ENCODE assay signal across 8 cellular contexts in genomic region chr20:13995841-13996240, GRCh38. TPM values are rescaled to one million over a fixed set of nuclear protein-coding genes. Genes with fewer than 3 reads are reported as not detected.
A peak's percentile ranks its signal among the peaks of the same experiment; 100 is the strongest.
DNase-seq lines count a peak whose midpoint lies in the region; ATAC-seq and TF ChIP-seq lines count a peak whose summit lies in the region.

No MANE protein-coding gene starts in this region.

- H3K23ac ChIP-seq in mesenchymal stem cell (ENCODE audit: low read length in 2 of 2) = peak overlapping the region in 1 of 2 experiments; percentile 9

- H4K8ac ChIP-seq in mesenchymal stem cell (ENCODE audit: low read length) = no peak overlapping the region

- H3K4me3 Mint-ChIP-seq in type B pancreatic cell = peak overlapping the region; percentile 97

- H3K4ac ChIP-seq in mesenchymal stem cell (ENCODE audit: low read depth in 1 of 2, low read length in 2 of 2) = no peak overlapping the region

- H3K9me3 ChIP-seq in duodenal mucosa (ENCODE audit: control insufficient read depth in 1 of 2, low read length in 2 of 2) (peaks cover 5 to 13% of the 10 kb centered on the region in 2 donors), mesenchymal stem cell (ENCODE audit: control insufficient read depth, low read length) (peaks cover 24% of the 10 kb centered on the region)
- H3K9me3 ChIP-seq in effector memory CD4-positive, alpha-beta T cell (ENCODE audit: control insufficient read depth, low read length) = peaks cover 5% of the 10 kb centered on the region

- no peak overlapping the region for H2BK15ac ChIP-seq in mesenchymal stem cell (ENCODE audit: low read depth, poor library complexity, severe bottlenecking)

- H3K27ac Mint-ChIP-seq in type B pancreatic cell = peak overlapping the region; percentile 74

- H3K4me1 ChIP-seq in duodenal mucosa (ENCODE audit: control insufficient read depth in 1 of 2, insufficient read depth in 2 of 2, low read length in 2 of 2) (peaks cover 0 to 4% of the 10 kb centered on the region in 2 donors), mesenchymal stem cell (ENCODE audit: control insufficient read depth, insufficient read depth, low read depth, low read length) (peaks cover 2% of the 10 kb centered on the region)
- no peaks in the 10 kb centered on the region for H3K4me1 ChIP-seq in effector memory CD4-positive, alpha-beta T cell (ENCODE audit: control insufficient read depth, insufficient read depth, low read length, poor library complexity, severe bottlenecking)

- no peak overlapping the region for H3K14ac ChIP-seq in mesenchymal stem cell (ENCODE audit: low read length in 2 of 2)

- peaks cover 6% of the 10 kb centered on the region for H3K4me1 Mint-ChIP-seq in type B pancreatic cell (ENCODE audit: unreplicated experiment)

- H3K9me3 Mint-ChIP-seq in type B pancreatic cell = peaks cover 10% of the 10 kb centered on the region

- H3K4me3 ChIP-seq in duodenal mucosa (ENCODE audit: low read depth in 1 of 2, low read length in 2 of 2) (peak overlapping the region; percentile 76 to 77), mesenchymal stem cell (ENCODE audit: insufficient read depth in 1 of 2, low read depth in 1 of 2, low read length in 2 of 2) (peak overlapping the region; percentile 78 to 83)
- no peak overlapping the region for H3K4me3 ChIP-seq in effector memory CD4-positive, alpha-beta T cell (ENCODE audit: insufficient read depth, low read depth, low read length, poor library complexity, severe bottlenecking)

- H2BK12ac ChIP-seq in mesenchymal stem cell (ENCODE audit: low read length in 2 of 2) = no peak overlapping the region

- ATAC-seq in HG02759 (IDR thresholded peaks at IDR 0.05; ENCODE audit: unreplicated experiment) (peak; percentile 32), HG03439 (IDR thresholded peaks at IDR 0.05; ENCODE audit: unreplicated experiment) (no peak), HG02642 (IDR thresholded peaks at IDR 0.05; ENCODE audit: poor library complexity, unreplicated experiment) (no peak)

- H4K91ac ChIP-seq in mesenchymal stem cell (ENCODE audit: low read length) = no peak overlapping the region

- H3K18ac ChIP-seq in mesenchymal stem cell (ENCODE audit: low read depth in 1 of 2, low read length in 2 of 2) = no peak overlapping the region

- H3K79me1 ChIP-seq in mesenchymal stem cell (replicated peaks; ENCODE audit: low read length, poor library complexity, severe bottlenecking) = no peaks in the 10 kb centered on the region

- peaks cover 12% of the 10 kb centered on the region for H3K27me3 Mint-ChIP-seq in type B pancreatic cell

- H3K9ac ChIP-seq in duodenal mucosa (ENCODE audit: low read depth in 1 of 2, low read length in 2 of 2) (peak overlapping the region; percentile 25 to 42), mesenchymal stem cell (ENCODE audit: low read length) (peak overlapping the region; percentile 50)

- no peak overlapping the region for H2AFZ ChIP-seq in mesenchymal stem cell (ENCODE audit: low read depth, low read length)

- peak overlapping the region; percentile 89 for H3K4me2 ChIP-seq in mesenchymal stem cell (ENCODE audit: low read length, poor library complexity, severe bottlenecking)

- no peak overlapping the region for H2BK5ac ChIP-seq in mesenchymal stem cell (ENCODE audit: low read depth, low read length, poor library complexity, severe bottlenecking)

- DNase-seq in NCI-H526 treated with DMSO at 0.1 percent for 48 hours (lab: John Stamatoyannopoulos, UW) = peak; percentile 59
- no peak for DNase-seq in mesenchymal stem cell
- peak; percentile 71 for DNase-seq in type B pancreatic cell (ENCODE audit: extremely low spot score, unreplicated experiment)
- no peak for DNase-seq in effector memory CD4-positive, alpha-beta T cell

- TF ChIP-seq CTCF in type B pancreatic cell (conservative IDR thresholded peaks at IDR 0.05) = peak; percentile 36

- H3K36me3 Mint-ChIP-seq in type B pancreatic cell = no peaks in the 10 kb centered on the region

- peak overlapping the region; percentile 19 for H2BK120ac ChIP-seq in mesenchymal stem cell (ENCODE audit: low read depth, low read length)

- H3K36me3 ChIP-seq in duodenal mucosa (ENCODE audit: control insufficient read depth in 1 of 2, insufficient read depth in 2 of 2, low read length in 2 of 2) (no peaks in the 10 kb centered on the region), mesenchymal stem cell (ENCODE audit: control insufficient read depth in 1 of 2, insufficient read depth in 2 of 2, low read depth in 1 of 2, low read length in 2 of 2) (no peaks in the 10 kb centered on the region)
- no peaks in the 10 kb centered on the region for H3K36me3 ChIP-seq in effector memory CD4-positive, alpha-beta T cell (ENCODE audit: control insufficient read depth, insufficient read depth, low read length)

- no peak overlapping the region for H2AK5ac ChIP-seq in mesenchymal stem cell (ENCODE audit: low read length, severe bottlenecking)

- WGBS in mesenchymal stem cell = under 1% methylated on average over 50 of the region's 52 CpGs

- H3K27me3 ChIP-seq in duodenal mucosa (ENCODE audit: control insufficient read depth in 1 of 2, insufficient read depth in 2 of 2, low read length in 2 of 2) (no peaks in the 10 kb centered on the region), mesenchymal stem cell (ENCODE audit: control insufficient read depth in 1 of 2, insufficient read depth in 1 of 2, low read length in 2 of 2) (no peaks in the 10 kb centered on the region)
- H3K27me3 ChIP-seq in effector memory CD4-positive, alpha-beta T cell (replicated peaks; ENCODE audit: control insufficient read depth, insufficient read depth, low read length, poor library complexity, severe bottlenecking) = no peaks in the 10 kb centered on the region

- H3K27ac ChIP-seq in duodenal mucosa (ENCODE audit: low read depth, low read length) = no peak overlapping the region
- H3K27ac ChIP-seq in mesenchymal stem cell (ENCODE audit: low read length, poor library complexity, severe bottlenecking) = no peak overlapping the region
- no peak overlapping the region for H3K27ac ChIP-seq in effector memory CD4-positive, alpha-beta T cell (ENCODE audit: insufficient read depth, low read length, poor library complexity, severe bottlenecking)

RNA-seq across cellular contexts. Expression of gene MACROD2, which starts 0.5 kb away (rescaled TPM):
- polyA plus RNA-seq in mesenchymal stem cell (2013, experiment 1 of 2) = 0.15 TPM
- polyA plus RNA-seq in mesenchymal stem cell (2013, experiment 2 of 2) = 0.10 TPM
- 5.9 and 6.7 TPM in 2 replicates for total RNA-seq in type B pancreatic cell (ENCODE audit: low replicate concordance)

RNA-seq across cellular contexts. Expression of gene SEL1L2, which starts 5.4 kb away (rescaled TPM):
- not detected for polyA plus RNA-seq in mesenchymal stem cell (2013, experiment 1 of 2)
- not detected for polyA plus RNA-seq in mesenchymal stem cell (2013, experiment 2 of 2)
- not detected in 2 replicates for total RNA-seq in type B pancreatic cell (ENCODE audit: low replicate concordance)

Comparison
In these comparisons a context has a peak if more than half of its experiments do, and no peak if none do; other contexts are left out.
1. DNase-seq: peak in NCI-H526 treated with DMSO at 0.1 percent for 48 hours (single experiment) and type B pancreatic cell (single experiment); none in mesenchymal stem cell (single experiment) and effector memory CD4-positive, alpha-beta T cell (0 of 3).